10 cellular contexts compared by ENCODE assay signal in the genomic region with DNA sequence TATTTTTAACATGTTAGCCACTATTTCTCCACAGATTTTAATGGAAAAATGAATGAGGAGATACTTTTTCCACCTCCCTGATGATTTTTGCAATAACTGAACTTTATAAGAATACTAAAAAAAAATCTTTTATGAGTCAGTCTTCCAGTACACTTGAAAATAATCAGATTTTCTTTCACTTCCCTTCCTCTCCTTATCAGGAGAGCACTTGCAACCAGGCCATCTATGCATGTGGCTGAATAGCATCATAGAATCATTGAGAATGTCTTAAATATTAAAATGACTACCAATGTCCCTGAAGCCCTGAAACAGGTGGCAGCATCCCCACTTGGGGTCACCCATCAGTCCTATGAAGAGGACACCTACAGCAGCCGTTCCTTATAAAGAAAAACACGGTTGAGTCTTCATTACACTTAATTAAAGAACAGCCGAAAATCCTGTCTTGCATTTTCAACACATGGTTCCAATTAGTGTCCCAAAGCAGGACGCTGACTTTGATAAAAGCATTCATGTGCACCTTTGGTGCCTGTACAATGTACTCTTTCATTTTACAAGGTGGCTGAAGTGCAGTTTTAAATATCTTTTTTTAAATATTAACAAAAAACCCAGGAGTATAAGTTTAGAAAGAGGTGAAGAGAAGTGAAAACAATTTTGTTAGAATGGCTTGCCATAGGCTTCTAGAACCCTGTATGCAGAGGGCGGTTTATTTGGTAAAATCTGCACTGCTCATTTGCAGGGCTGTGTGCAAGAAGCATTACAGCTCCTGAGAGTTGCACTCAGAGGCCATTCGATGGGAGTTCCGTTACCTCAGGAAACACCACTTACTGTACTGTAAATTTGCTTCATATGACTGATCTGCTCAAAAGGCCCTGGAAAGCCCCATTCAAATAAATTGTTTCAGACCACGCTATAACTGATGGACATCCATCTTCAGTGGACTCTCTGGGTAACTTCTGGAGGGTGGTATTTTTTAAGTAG.
DNase-seq lines count a peak whose midpoint lies in the region; ATAC-seq lines count a peak whose summit lies in the region.
"Had no signal": no experiment of that assay in that cellular context is flagged by ENCODE, and none has a peak within 500 bp of the region (broad histone marks: within the 10 kb centered on the region; RNA-seq: fewer than 3 reads in every experiment).

No MANE protein-coding gene starts in this region.

- no peak overlapping the region for H2BK120ac ChIP-seq in mesendoderm (ENCODE audit: low read depth, low read length)

- no peak overlapping the region for H4K8ac ChIP-seq in mesendoderm (ENCODE audit: low read depth, low read length)

- no peak overlapping the region for H3K4me2 ChIP-seq in mesendoderm (ENCODE audit: low read length)

- no peak overlapping the region for H3K23ac ChIP-seq in mesendoderm (ENCODE audit: low read length)

- no peaks in the 10 kb centered on the region for H3K4me1 ChIP-seq in mesendoderm (ENCODE audit: control insufficient read depth, low read depth, low read length)
- peaks cover 15% of the 10 kb centered on the region for H3K4me1 ChIP-seq in HAP-1
- H3K4me1 ChIP-seq: sigmoid colon, upper lobe of left lung had no signal

- no peak overlapping the region for H3K18ac ChIP-seq in mesendoderm (ENCODE audit: low read length)

- H3K4ac ChIP-seq in mesendoderm (ENCODE audit: low read depth, low read length): no peak overlapping the region

- no peaks in the 10 kb centered on the region for H3K79me2 ChIP-seq in mesendoderm (ENCODE audit: control insufficient read depth, insufficient read depth, low read length)

- H2BK5ac ChIP-seq in mesendoderm (ENCODE audit: low read length): no peak overlapping the region

- H3K56ac ChIP-seq in mesendoderm (ENCODE audit: low read length): no peak overlapping the region

- no peaks in the 10 kb centered on the region for H3K27me3 ChIP-seq in mesendoderm (ENCODE audit: insufficient read depth, low read length, poor library complexity)
- no peaks in the 10 kb centered on the region for H3K27me3 ChIP-seq in HAP-1 (ENCODE audit: low read depth)
- H3K27me3 ChIP-seq: sigmoid colon, upper lobe of left lung had no signal

- H2AK5ac ChIP-seq in mesendoderm (ENCODE audit: low read length): no peak overlapping the region

- H2BK15ac ChIP-seq in mesendoderm (replicated peaks; ENCODE audit: low read depth): no peak overlapping the region

- no peak overlapping the region for H3K9ac ChIP-seq in mesendoderm (ENCODE audit: low read length)

- H3K9me3 ChIP-seq in HAP-1: no peaks in the 10 kb centered on the region

- in situ Hi-C loops in HAP-1 (cut with MboI; ENCODE audit: low sequenced_read_pairs): no loop called here

- H3K36me3 ChIP-seq in mesendoderm (ENCODE audit: control insufficient read depth, insufficient read depth, low read length) (no peaks in the 10 kb centered on the region), HAP-1 (replicated peaks) (no peaks in the 10 kb centered on the region)
- H3K36me3 ChIP-seq: sigmoid colon, upper lobe of left lung had no signal

- no peak overlapping the region for H3K4me3 ChIP-seq in mesendoderm (ENCODE audit: low read length)
- H3K4me3 ChIP-seq in HAP-1: no peak overlapping the region
- H3K4me3 ChIP-seq: sigmoid colon, upper lobe of left lung had no signal

- no peaks in the 10 kb centered on the region for H3K79me1 ChIP-seq in mesendoderm (ENCODE audit: low read length)

- no CpG with 5 or more reads among the region's 8 CpGs for WGBS in mesendoderm (ENCODE audit: extremely low coverage, insufficient coverage, low lambda C conversion rate)

- ATAC-seq in GM18502 (IDR thresholded peaks at IDR 0.05; ENCODE audit: poor library complexity, unreplicated experiment) (peak; percentile 72), GM21367 (IDR thresholded peaks at IDR 0.05; ENCODE audit: unreplicated experiment) (peak; percentile 45), HG03039 (IDR thresholded peaks at IDR 0.05; ENCODE audit: unreplicated experiment) (peak; percentile 58)

- DNase-seq in OCI-M1 (lab: John Stamatoyannopoulos, UW) (peak; percentile 52), mesendoderm (no peak), NCI-H1417 treated with DMSO at 0.1 percent for 48 hours (lab: John Stamatoyannopoulos, UW) (no peak), HAP-1 (ENCODE audit: low spot score in 2 of 2) (no peak)
- no peak for DNase-seq in central memory CD4-positive, alpha-beta T cell
- DNase-seq: sigmoid colon, upper lobe of left lung had no signal

- no peak overlapping the region for H3K27ac ChIP-seq in mesendoderm (ENCODE audit: low read depth, low read length)
- H3K27ac ChIP-seq: sigmoid colon, upper lobe of left lung had no signal

- no peak overlapping the region for H4K5ac ChIP-seq in mesendoderm (ENCODE audit: low read length)
